8 cellular contexts compared by ENCODE assay signal in the genomic region with DNA sequence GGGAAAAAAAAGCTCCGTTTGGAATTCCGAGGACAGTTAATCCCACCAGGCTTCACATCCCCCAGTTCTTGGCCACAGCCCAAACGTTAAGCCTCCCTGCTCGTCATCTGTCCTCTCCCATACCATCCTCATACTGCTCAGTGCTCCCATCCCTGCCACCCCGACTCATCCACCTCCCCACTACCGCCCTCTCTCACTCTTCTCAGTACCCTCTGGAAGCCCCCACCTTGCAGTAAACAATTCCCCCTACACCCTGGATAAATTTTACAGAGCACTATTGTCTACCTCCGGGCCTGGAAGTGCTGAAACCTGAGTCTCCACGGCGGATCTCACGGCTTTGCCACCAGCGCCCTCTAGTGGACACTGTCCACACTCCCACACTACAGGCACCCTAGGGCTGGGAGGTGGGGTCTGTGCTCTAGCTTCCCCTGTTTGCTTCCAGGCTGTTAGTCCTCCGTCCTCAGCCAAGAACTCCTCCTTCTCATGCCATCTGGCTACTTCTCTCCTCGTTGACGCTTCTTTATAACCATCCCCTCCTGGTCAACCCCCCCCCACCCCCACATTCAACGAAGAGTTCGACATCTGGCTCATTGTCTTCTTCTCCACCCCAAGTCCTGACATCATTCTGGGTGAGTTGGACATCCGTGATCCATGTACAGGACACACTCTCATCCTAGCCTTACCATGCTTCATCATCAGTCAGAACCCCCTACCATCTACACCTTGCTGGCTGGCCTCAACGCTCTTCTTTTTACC. TPM values are rescaled to one million over a fixed set of nuclear protein-coding genes. Genes with fewer than 3 reads are reported as not detected.
DNase-seq lines count a peak whose midpoint lies in the region; ATAC-seq and TF ChIP-seq lines count a peak whose summit lies in the region.

No MANE protein-coding gene starts in this region.

- H3K27me3 ChIP-seq in dorsolateral prefrontal cortex (peaks cover 0 to 82% (median 22%) of the 10 kb centered on the region in 45 donors), lung (ENCODE audit: control insufficient read depth, insufficient read depth) (no peaks in the 10 kb centered on the region)

- H3K27ac ChIP-seq in dorsolateral prefrontal cortex (peak overlapping the region in 1 of 59 donors; percentile 58), lung (ENCODE audit: low read depth in 1 of 2, low read length in 1 of 2) (no peak overlapping the region)

- no peaks in the 10 kb centered on the region for H3K36me3 ChIP-seq in lung (ENCODE audit: control insufficient read depth in 2 of 2, insufficient read depth in 2 of 2, low read length in 2 of 2)

- intact Hi-C loops in dorsolateral prefrontal cortex (cut with DNase I): loop anchor here (5.0 to 10.0 kb wide), 3 partner anchors 98 to 408 kb away; a partner anchor contains a TSS

- H3K9me3 ChIP-seq in lung (ENCODE audit: control insufficient read depth in 2 of 2, insufficient read depth in 1 of 2, low read length in 1 of 2): no peaks in the 10 kb centered on the region

- DNase-seq in AG08396 (ENCODE audit: low spot score) (peak; percentile 71), NCI-H510A treated with DMSO at 0.1 percent for 48 hours (lab: John Stamatoyannopoulos, UW) (peak; percentile 54), dorsolateral prefrontal cortex (peak in 9 of 10 donors; percentile 47 to 70 (median 61)), lung (ENCODE audit: low spot score) (peak; percentile 69)
- DNase-seq in activated CD4-positive, alpha-beta T cell treated with anti-CD3 and anti-CD28 coated beads, Interleukin-2, amount 50 U/mL, for 1 hour: peak; percentile 66
- peak; percentile 17 for DNase-seq in stimulated activated CD8-positive, alpha-beta memory T cell treated with anti-CD3 and anti-CD28 coated beads, Interleukin-12 subunit alpha, Interleukin-12 subunit beta, amount 100 ng/mL, for 4 hours (ENCODE audit: low read depth)

- peak overlapping the region in 14 of 59 donors; percentile 6 to 40 (median 22) for H3K4me3 ChIP-seq in dorsolateral prefrontal cortex
- no peak overlapping the region for H3K4me3 ChIP-seq in lung

- TF ChIP-seq CTCF in dorsolateral prefrontal cortex (IDR thresholded peaks at IDR 0.05 in 54 of 56, conservative IDR thresholded peaks at IDR 0.05 in 2 of 56; ENCODE audit: low read depth in 1 of 56, partially characterized antibody in 56 of 56) (peak; percentile 29 to 89 (median 78)), lung (IDR thresholded peaks at IDR 0.05; ENCODE audit: control extremely low read depth, extremely low read depth) (peak; percentile 53)

- peaks cover 0 to 2% of the 10 kb centered on the region in 2 donors for H3K4me1 ChIP-seq in lung (ENCODE audit: control insufficient read depth in 2 of 2, insufficient read depth in 2 of 2, low read length in 2 of 2)

- WGBS in lung, 2 donors: 18 to 24% methylated on average over 18 of the region's 18 CpGs

- ATAC-seq in GM18867 (IDR thresholded peaks at IDR 0.05; ENCODE audit: unreplicated experiment) (peak; percentile 68), HG03159 (IDR thresholded peaks at IDR 0.05; ENCODE audit: unreplicated experiment) (peak; percentile 72), lung (ENCODE audit: insufficient read depth, low FRiP score) (peak; percentile 88)

RNA-seq across cellular contexts. Expression of a gene that starts 54.5 kb away (rescaled TPM):
- 1 to 10 TPM in 25 of 120 experiments, under 1 TPM in 95; 0.20 to 2.5 (median 0.65) TPM for total RNA-seq in dorsolateral prefrontal cortex
- under 1 TPM; 0.06 to 0.34 TPM for total RNA-seq in lung
- under 1 TPM; 0.02 to 0.06 TPM for polyA plus RNA-seq in lung

Comparison
In these comparisons a context has a peak if more than half of its experiments do, and no peak if none do; other contexts are left out.
1. DNase-seq: peak in every context shown above with its lines; median percentile 71 in AG08396; 69 in lung; 66 in activated CD4-positive, alpha-beta T cell treated with anti-CD3 and anti-CD28 coated beads, Interleukin-2, amount 50 U/mL, for 1 hour; 61 in dorsolateral prefrontal cortex; 54 in NCI-H510A treated with DMSO at 0.1 percent for 48 hours; 17 in stimulated activated CD8-positive, alpha-beta memory T cell treated with anti-CD3 and anti-CD28 coated beads, Interleukin-12 subunit alpha, Interleukin-12 subunit beta, amount 100 ng/mL, for 4 hours.